Comparison of ENCODE assay signal across 8 cellular contexts in genomic region chr11:111976614-111977140, GRCh38. TPM values are rescaled to one million over a fixed set of nuclear protein-coding genes. Genes with fewer than 3 reads are reported as not detected.
DNase-seq lines count a peak whose midpoint lies in the region; ATAC-seq and TF ChIP-seq lines count a peak whose summit lies in the region.

No MANE protein-coding gene starts in this region.

- ATAC-seq in left lung: peak; percentile 45

- H3K9me3 ChIP-seq in left lung: no peaks in the 10 kb centered on the region
- no peaks in the 10 kb centered on the region for H3K9me3 ChIP-seq in thymus (ENCODE audit: control insufficient read depth)

- H3K27me3 Mint-ChIP-seq in T-helper 1 cell treated with Interleukin-12 subunit alpha and Interleukin-12 subunit beta and Interleukin-4 antibody, amounts not matched to agents 30 μg/mL and 1 μg/mL, for 36 hours (ENCODE audit: low read depth): peaks cover 10% of the 10 kb centered on the region
- no peaks in the 10 kb centered on the region for H3K27me3 Mint-ChIP-seq in chondrocyte (ENCODE audit: low read depth)

- H3K4me1 ChIP-seq in left lung: peaks cover 0 to 22% of the 10 kb centered on the region in 2 donors
- peaks cover 5% of the 10 kb centered on the region for H3K4me1 ChIP-seq in thymus (ENCODE audit: control insufficient read depth, insufficient read depth, low read length)

- H3K4me3 Mint-ChIP-seq in T-helper 1 cell treated with Interleukin-12 subunit alpha and Interleukin-12 subunit beta and Interleukin-4 antibody, amounts not matched to agents 30 μg/mL and 1 μg/mL, for 36 hours: peak overlapping the region; percentile 48
- peak overlapping the region; percentile 93 for H3K4me3 Mint-ChIP-seq in chondrocyte (ENCODE audit: unreplicated experiment)

- H3K36me3 ChIP-seq in left lung (no peaks in the 10 kb centered on the region), thymus (ENCODE audit: control insufficient read depth, insufficient read depth) (no peaks in the 10 kb centered on the region)

- peaks cover 1% of the 10 kb centered on the region for H3K36me3 Mint-ChIP-seq in T-helper 1 cell treated with Interleukin-12 subunit alpha and Interleukin-12 subunit beta and Interleukin-4 antibody, amounts not matched to agents 30 μg/mL and 1 μg/mL, for 36 hours (ENCODE audit: low read depth)
- peaks cover 1% of the 10 kb centered on the region for H3K36me3 Mint-ChIP-seq in chondrocyte (ENCODE audit: low read depth)

- H3K4me3 ChIP-seq in left lung (peak overlapping the region; percentile 48 to 52), thymus (ENCODE audit: low read length) (peak overlapping the region; percentile 47)

- WGBS in thymus: 67% methylated on average over 23 of the region's 23 CpGs

- no peaks in the 10 kb centered on the region for H3K9me3 Mint-ChIP-seq in T-helper 1 cell treated with Interleukin-12 subunit alpha and Interleukin-12 subunit beta and Interleukin-4 antibody, amounts not matched to agents 30 μg/mL and 1 μg/mL, for 36 hours
- no peaks in the 10 kb centered on the region for H3K9me3 Mint-ChIP-seq in chondrocyte (ENCODE audit: low read depth)

- no peak for TF ChIP-seq CTCF in chondrocyte (IDR thresholded peaks at IDR 0.05)
- TF ChIP-seq CTCF in left lung (IDR thresholded peaks at IDR 0.05): no peak

- DNase-seq in T-helper 1 cell (no peak), chondrocyte (ENCODE audit: low spot score) (no peak), left lung (no peak), CD1c-positive myeloid dendritic cell (ENCODE audit: extremely low spot score) (no peak), mesenteric fat pad (ENCODE audit: low spot score) (no peak)
- DNase-seq in stimulated activated naive CD4-positive, alpha-beta T cell (lab: John Stamatoyannopoulos, UW): no peak

- H3K27ac ChIP-seq in left lung (peak overlapping the region; percentile 38 to 73), thymus (ENCODE audit: low read depth) (no peak overlapping the region)

- no peak overlapping the region for H3K27ac Mint-ChIP-seq in T-helper 1 cell treated with Interleukin-12 subunit alpha and Interleukin-12 subunit beta and Interleukin-4 antibody, amounts not matched to agents 30 μg/mL and 1 μg/mL, for 36 hours
- H3K27ac Mint-ChIP-seq in chondrocyte (ENCODE audit: unreplicated experiment): peak overlapping the region; percentile 97

- intact Hi-C loops in left lung (cut with DNase I): loop anchor here in 1 of 2 donors (5.0 kb wide), 1 partner anchor 39 kb away; the partner anchor contains the start of gene DIXDC1

- H3K4me1 Mint-ChIP-seq in T-helper 1 cell treated with Interleukin-12 subunit alpha and Interleukin-12 subunit beta and Interleukin-4 antibody, amounts not matched to agents 30 μg/mL and 1 μg/mL, for 36 hours (ENCODE audit: low read depth): no peaks in the 10 kb centered on the region
- H3K4me1 Mint-ChIP-seq in chondrocyte (ENCODE audit: low read depth): peaks cover 47% of the 10 kb centered on the region

- H3K27me3 ChIP-seq in left lung: peaks cover 0 to 24% of the 10 kb centered on the region in 2 donors
- peaks cover 2% of the 10 kb centered on the region for H3K27me3 ChIP-seq in thymus (ENCODE audit: control insufficient read depth, insufficient read depth)

RNA-seq across cellular contexts. Expression of gene DIXDC1, which starts 39.5 kb away (rescaled TPM):
- total RNA-seq in chondrocyte (28.0 to 41.9 TPM (median 29.6 TPM) in 3 replicates), left lung (10 to 100 TPM; 10.9 to 11.1 TPM), mesenteric fat pad (48.8 TPM)
- polyA plus RNA-seq in thymus: 2.8 TPM

RNA-seq across cellular contexts. Expression of gene DLAT, which starts 48.5 kb away (rescaled TPM):
- total RNA-seq in chondrocyte: 24.9 to 31.6 TPM (median 27.7 TPM) in 3 replicates
- 10 to 100 TPM; 32.5 to 40.1 TPM for total RNA-seq in left lung
- polyA plus RNA-seq in thymus: 13.3 TPM
- total RNA-seq in mesenteric fat pad: 77.7 TPM

RNA-seq across cellular contexts. Expression of gene C11orf52, which starts 58.0 kb away (rescaled TPM):
- total RNA-seq in chondrocyte (0.67 to 2.0 TPM (median 0.72 TPM) in 3 replicates), left lung (10 to 100 TPM in 1 of 2 donors, 1 to 10 TPM in 1; 6.2 to 15.6 TPM), mesenteric fat pad (3.1 TPM)
- 3.6 TPM for polyA plus RNA-seq in thymus
